Comparison of ENCODE assay signal across 32 cellular contexts in the genomic region with DNA sequence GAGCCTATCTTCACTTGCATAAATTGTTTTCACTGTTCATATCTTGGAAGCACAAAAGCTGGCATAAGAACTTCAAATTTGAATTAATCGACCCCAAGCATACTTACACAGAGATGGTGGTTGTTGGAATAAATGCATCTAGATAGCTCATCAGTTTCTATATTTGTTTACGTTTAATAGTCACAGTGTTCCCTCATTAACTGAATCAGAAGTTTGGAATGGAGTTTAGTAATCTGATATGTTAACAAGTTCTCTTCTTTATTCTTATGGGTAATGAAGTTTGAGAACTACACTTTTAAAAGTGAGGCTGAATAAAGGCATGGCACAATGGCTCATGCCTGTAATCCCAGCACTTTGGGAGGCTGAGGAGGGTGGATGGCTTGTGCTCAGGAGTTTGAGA.
"Had no signal": no experiment of that assay in that cellular context is flagged by ENCODE, and none has a peak within 500 bp of the region (broad histone marks: within the 10 kb centered on the region; RNA-seq: fewer than 3 reads in every experiment).

No MANE protein-coding gene starts in this region.

- H3K4me1 ChIP-seq: adrenal gland, body of pancreas, breast epithelium, Peyer's patch had no signal

- H3K4me3 Mint-ChIP-seq: activated CD4-positive, alpha-beta memory T cell treated with anti-CD3 and anti-CD28 coated beads, Interleukin-2, amount 10 ng/mL, durations not matched to agents 7 days and 5 days; activated naive CD4-positive, alpha-beta T cell treated with anti-CD3 and anti-CD28 coated beads, Interleukin-2, amount 50 U/mL, for 24 hours; activated naive CD8-positive, alpha-beta T cell treated with anti-CD3 and anti-CD28 coated beads, Interleukin-2, amount 10 ng/mL, durations not matched to agents 7 days and 5 days; activated T-cell treated with anti-CD3 and anti-CD28 coated beads, Interleukin-2, amount 50 U/mL, for 24 hours had no signal

- H3K9me3 ChIP-seq: adrenal gland, body of pancreas, breast epithelium, Peyer's patch had no signal

- H3K27ac Mint-ChIP-seq: activated CD4-positive, alpha-beta memory T cell treated with anti-CD3 and anti-CD28 coated beads, Interleukin-2, amount 10 ng/mL, durations not matched to agents 7 days and 5 days; activated naive CD4-positive, alpha-beta T cell treated with anti-CD3 and anti-CD28 coated beads, Interleukin-2, amount 50 U/mL, for 24 hours; activated naive CD8-positive, alpha-beta T cell treated with anti-CD3 and anti-CD28 coated beads, Interleukin-2, amount 10 ng/mL, durations not matched to agents 7 days and 5 days; activated T-cell treated with anti-CD3 and anti-CD28 coated beads, Interleukin-2, amount 50 U/mL, for 24 hours; activated T-helper 2 cell treated with anti-CD3 and anti-CD28 coated beads, Interferon-gamma antibody, Interleukin-2, Interleukin-4, amounts not matched to agents 10 μg/mL and 5 μg/mL and 100 μg/mL, durations not matched to agents 14 hours and 24 hours and 36 hours had no signal

- H3K9me3 Mint-ChIP-seq: activated CD4-positive, alpha-beta memory T cell treated with anti-CD3 and anti-CD28 coated beads, Interleukin-2, amount 10 ng/mL, durations not matched to agents 7 days and 5 days had no signal

- ATAC-seq: body of pancreas, K562, Right ventricle myocardium inferior, SK-N-SH treated with all-trans-retinoic acid at 6 μM for 48 hours had no signal

- H3K27ac ChIP-seq: adrenal gland, body of pancreas, breast epithelium, Peyer's patch, VCaP had no signal

- H3K4me3 ChIP-seq: adrenal gland, body of pancreas, breast epithelium, K562, Peyer's patch had no signal

- H3K27me3 Mint-ChIP-seq: activated CD4-positive, alpha-beta memory T cell treated with anti-CD3 and anti-CD28 coated beads, Interleukin-2, amount 10 ng/mL, durations not matched to agents 7 days and 5 days; activated naive CD4-positive, alpha-beta T cell treated with anti-CD3 and anti-CD28 coated beads, Interleukin-2, amount 50 U/mL, for 24 hours; activated naive CD8-positive, alpha-beta T cell treated with anti-CD3 and anti-CD28 coated beads, Interleukin-2, amount 10 ng/mL, durations not matched to agents 7 days and 5 days; activated T-cell treated with anti-CD3 and anti-CD28 coated beads, Interleukin-2, amount 50 U/mL, for 24 hours had no signal

- H3K4me1 Mint-ChIP-seq: activated CD4-positive, alpha-beta memory T cell treated with anti-CD3 and anti-CD28 coated beads, Interleukin-2, amount 10 ng/mL, durations not matched to agents 7 days and 5 days; activated naive CD4-positive, alpha-beta T cell treated with anti-CD3 and anti-CD28 coated beads, Interleukin-2, amount 50 U/mL, for 24 hours had no signal

- H3K36me3 Mint-ChIP-seq: activated naive CD4-positive, alpha-beta T cell treated with anti-CD3 and anti-CD28 coated beads, Interleukin-2, amount 50 U/mL, for 24 hours; activated naive CD8-positive, alpha-beta T cell treated with anti-CD3 and anti-CD28 coated beads, Interleukin-2, amount 10 ng/mL, durations not matched to agents 7 days and 5 days had no signal

- H3K27me3 ChIP-seq: adrenal gland, body of pancreas, breast epithelium, Peyer's patch had no signal

- DNase-seq: activated CD4-positive, alpha-beta memory T cell treated with anti-CD3 and anti-CD28 coated beads, Interleukin-2, amount 10 ng/mL, durations not matched to agents 7 days and 5 days; activated CD4-positive, alpha-beta T cell treated with anti-CD3 and anti-CD28 coated beads for 1 hour; activated CD4-positive, alpha-beta T cell treated with anti-CD3 and anti-CD28 coated beads for 48 hours; activated CD4-positive, CD25-positive, alpha-beta regulatory T cell; activated gamma-delta T cell; activated naive CD4-positive, alpha-beta T cell treated with Interleukin-2 at 50 U/mL for 16 hours; activated naive CD8-positive, alpha-beta T cell treated with anti-CD3 and anti-CD28 coated beads, Interleukin-2, amount 10 ng/mL, durations not matched to agents 7 days and 5 days; activated T-cell treated with anti-CD3 and anti-CD28 coated beads, Interleukin-2, amount 50 U/mL, for 24 hours; adrenal gland; body of pancreas; caudate nucleus; cerebellar nuclear complex; NCI-H1105; NCI-H1417 treated with DMSO at 0.1 percent for 48 hours; NCI-H187 treated with DMSO at 0.1 percent for 48 hours; NCI-H2081; NCI-H345; NCI-H524 treated with DMSO at 0.1 percent for 48 hours; Peyer's patch; RPMI8226; SIG-M5; SW 1271; T-helper 1 cell; T-helper 2 cell; T-helper 9 cell had no signal

- H3K36me3 ChIP-seq: adrenal gland, breast epithelium, Peyer's patch had no signal
